ENCODE assay signal across 1 cellular context in the genomic region with DNA sequence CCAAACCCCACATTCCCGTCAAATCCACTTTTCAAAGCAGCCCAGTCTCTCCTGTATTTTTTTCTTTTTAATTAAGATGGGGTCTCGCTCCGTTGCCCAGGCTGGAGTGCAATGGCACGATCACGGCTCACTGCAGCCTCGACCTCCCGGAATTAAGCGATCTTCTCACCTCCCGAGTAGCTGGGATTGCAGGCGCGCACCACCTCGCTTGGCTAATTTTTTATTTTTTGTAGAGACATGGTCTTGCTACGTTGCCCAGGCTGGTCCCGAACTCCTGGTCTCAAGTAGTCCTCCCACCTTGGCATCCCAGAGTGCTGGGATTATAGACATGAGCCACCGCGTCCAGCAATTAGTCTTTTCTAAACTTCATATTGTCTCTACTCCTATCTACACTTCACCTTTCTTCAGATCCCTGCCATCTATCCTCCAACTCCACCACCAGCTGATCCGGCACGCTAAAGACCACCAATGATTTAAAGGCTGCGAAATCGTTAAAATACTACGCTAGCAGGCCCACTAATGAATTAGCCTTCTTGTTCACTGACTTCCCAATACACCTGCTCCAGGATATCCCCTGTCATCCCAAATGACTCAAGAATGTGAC.
TF ChIP-seq lines count a peak whose summit lies in the region.

No MANE protein-coding gene starts in this region.

TF ChIP-seq in HEK293, 187 proteins besides CTCF, POLR2A, EP300 and RAD21 (continued from another document):
- TF ChIP-seq, protein P1, sequence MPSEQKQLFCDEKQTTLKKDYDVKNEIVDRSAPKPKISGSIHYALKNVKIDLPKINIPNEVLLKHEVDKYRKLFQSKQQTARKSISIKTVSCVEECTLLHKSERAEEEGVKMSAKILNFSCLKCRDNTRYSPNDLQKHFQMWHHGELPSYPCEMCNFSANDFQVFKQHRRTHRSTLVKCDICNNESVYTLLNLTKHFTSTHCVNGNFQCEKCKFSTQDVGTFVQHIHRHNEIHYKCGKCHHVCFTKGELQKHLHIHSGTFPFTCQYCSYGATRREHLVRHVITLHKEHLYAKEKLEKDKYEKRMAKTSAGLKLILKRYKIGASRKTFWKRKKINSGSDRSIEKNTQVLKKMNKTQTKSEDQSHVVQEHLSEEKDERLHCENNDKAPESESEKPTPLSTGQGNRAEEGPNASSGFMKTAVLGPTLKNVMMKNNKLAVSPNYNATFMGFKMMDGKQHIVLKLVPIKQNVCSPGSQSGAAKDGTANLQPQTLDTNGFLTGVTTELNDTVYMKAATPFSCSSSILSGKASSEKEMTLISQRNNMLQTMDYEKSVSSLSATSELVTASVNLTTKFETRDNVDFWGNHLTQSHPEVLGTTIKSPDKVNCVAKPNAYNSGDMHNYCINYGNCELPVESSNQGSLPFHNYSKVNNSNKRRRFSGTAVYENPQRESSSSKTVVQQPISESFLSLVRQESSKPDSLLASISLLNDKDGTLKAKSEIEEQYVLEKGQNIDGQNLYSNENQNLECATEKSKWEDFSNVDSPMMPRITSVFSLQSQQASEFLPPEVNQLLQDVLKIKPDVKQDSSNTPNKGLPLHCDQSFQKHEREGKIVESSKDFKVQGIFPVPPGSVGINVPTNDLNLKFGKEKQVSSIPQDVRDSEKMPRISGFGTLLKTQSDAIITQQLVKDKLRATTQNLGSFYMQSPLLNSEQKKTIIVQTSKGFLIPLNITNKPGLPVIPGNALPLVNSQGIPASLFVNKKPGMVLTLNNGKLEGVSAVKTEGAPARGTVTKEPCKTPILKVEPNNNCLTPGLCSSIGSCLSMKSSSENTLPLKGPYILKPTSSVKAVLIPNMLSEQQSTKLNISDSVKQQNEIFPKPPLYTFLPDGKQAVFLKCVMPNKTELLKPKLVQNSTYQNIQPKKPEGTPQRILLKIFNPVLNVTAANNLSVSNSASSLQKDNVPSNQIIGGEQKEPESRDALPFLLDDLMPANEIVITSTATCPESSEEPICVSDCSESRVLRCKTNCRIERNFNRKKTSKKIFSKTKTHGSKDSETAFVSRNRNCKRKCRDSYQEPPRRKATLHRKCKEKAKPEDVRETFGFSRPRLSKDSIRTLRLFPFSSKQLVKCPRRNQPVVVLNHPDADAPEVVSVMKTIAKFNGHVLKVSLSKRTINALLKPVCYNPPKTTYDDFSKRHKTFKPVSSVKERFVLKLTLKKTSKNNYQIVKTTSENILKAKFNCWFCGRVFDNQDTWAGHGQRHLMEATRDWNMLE (tag by site-specific recombination; conservative IDR thresholded peaks at IDR 0.05; ENCODE audit: low read depth) = peak; percentile 40
- TF ChIP-seq ZBTB48 (tag by site-specific recombination; IDR thresholded peaks at IDR 0.05) = peak; percentile 41
- no peak for TF ChIP-seq WT1 (tag by site-specific recombination; IDR thresholded peaks at IDR 0.05)
- TF ChIP-seq, protein P2, sequence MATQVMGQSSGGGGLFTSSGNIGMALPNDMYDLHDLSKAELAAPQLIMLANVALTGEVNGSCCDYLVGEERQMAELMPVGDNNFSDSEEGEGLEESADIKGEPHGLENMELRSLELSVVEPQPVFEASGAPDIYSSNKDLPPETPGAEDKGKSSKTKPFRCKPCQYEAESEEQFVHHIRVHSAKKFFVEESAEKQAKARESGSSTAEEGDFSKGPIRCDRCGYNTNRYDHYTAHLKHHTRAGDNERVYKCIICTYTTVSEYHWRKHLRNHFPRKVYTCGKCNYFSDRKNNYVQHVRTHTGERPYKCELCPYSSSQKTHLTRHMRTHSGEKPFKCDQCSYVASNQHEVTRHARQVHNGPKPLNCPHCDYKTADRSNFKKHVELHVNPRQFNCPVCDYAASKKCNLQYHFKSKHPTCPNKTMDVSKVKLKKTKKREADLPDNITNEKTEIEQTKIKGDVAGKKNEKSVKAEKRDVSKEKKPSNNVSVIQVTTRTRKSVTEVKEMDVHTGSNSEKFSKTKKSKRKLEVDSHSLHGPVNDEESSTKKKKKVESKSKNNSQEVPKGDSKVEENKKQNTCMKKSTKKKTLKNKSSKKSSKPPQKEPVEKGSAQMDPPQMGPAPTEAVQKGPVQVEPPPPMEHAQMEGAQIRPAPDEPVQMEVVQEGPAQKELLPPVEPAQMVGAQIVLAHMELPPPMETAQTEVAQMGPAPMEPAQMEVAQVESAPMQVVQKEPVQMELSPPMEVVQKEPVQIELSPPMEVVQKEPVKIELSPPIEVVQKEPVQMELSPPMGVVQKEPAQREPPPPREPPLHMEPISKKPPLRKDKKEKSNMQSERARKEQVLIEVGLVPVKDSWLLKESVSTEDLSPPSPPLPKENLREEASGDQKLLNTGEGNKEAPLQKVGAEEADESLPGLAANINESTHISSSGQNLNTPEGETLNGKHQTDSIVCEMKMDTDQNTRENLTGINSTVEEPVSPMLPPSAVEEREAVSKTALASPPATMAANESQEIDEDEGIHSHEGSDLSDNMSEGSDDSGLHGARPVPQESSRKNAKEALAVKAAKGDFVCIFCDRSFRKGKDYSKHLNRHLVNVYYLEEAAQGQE (tag by site-specific recombination; IDR thresholded peaks at IDR 0.05) = no peak
- TF ChIP-seq ZNF335 (tag by site-specific recombination; conservative IDR thresholded peaks at IDR 0.05) = peak; percentile 41
- TF ChIP-seq, protein P3, sequence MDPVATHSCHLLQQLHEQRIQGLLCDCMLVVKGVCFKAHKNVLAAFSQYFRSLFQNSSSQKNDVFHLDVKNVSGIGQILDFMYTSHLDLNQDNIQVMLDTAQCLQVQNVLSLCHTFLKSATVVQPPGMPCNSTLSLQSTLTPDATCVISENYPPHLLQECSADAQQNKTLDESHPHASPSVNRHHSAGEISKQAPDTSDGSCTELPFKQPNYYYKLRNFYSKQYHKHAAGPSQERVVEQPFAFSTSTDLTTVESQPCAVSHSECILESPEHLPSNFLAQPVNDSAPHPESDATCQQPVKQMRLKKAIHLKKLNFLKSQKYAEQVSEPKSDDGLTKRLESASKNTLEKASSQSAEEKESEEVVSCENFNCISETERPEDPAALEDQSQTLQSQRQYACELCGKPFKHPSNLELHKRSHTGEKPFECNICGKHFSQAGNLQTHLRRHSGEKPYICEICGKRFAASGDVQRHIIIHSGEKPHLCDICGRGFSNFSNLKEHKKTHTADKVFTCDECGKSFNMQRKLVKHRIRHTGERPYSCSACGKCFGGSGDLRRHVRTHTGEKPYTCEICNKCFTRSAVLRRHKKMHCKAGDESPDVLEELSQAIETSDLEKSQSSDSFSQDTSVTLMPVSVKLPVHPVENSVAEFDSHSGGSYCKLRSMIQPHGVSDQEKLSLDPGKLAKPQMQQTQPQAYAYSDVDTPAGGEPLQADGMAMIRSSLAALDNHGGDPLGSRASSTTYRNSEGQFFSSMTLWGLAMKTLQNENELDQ (tag by site-specific recombination; IDR thresholded peaks at IDR 0.05; ENCODE audit: low read depth) = no peak
